ENCODE assay signal across 1 cellular context in the genomic region with DNA sequence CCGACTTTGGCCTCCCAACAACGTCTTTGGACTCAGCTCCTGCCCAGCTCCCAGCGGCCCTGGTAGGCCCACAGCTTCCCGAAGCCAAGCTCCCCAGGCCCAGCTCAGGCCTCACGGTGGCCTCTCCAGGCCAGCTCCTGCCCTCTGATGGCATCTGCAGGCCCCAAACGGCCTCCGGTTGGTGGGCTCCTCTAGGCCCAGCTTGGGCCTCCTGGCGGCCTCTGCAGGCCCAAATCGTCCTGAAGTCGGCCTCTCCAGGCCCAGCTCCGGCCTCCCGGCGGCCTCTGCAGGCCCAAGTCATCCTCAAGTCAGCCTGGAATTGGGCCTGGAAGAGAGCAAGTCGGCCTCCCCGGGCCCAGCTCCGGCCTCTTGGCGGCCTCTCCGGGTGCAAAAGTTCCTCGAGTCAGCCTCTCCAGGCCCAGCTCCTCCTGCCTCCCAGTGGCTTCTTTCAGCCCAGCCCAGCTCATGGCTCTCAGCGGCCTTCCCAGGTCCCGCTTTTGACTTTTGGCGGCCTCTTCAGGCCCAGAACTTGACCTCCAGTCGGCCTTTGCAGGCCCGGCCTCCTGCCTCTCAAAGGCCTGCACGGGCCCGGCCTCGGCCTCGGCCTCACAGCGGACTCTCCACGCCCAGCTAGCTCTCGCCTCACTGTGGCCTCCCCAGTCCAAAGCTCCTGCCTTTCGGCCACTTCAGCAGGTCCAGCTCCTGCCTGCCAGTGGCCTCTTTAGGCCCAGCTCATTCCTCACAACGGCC.
TF ChIP-seq lines count a peak whose summit lies in the region.

No MANE protein-coding gene starts in this region.

TF ChIP-seq in K562, 482 proteins besides CTCF, POLR2A, EP300 and RAD21:
- TF ChIP-seq ZBTB33 (CRISPR knock-in tag; IDR thresholded peaks at IDR 0.05): peak; percentile 60; the same call in 1 of the 2 replicates
